ENCODE assay signal across 16 cellular contexts in the genomic region with DNA sequence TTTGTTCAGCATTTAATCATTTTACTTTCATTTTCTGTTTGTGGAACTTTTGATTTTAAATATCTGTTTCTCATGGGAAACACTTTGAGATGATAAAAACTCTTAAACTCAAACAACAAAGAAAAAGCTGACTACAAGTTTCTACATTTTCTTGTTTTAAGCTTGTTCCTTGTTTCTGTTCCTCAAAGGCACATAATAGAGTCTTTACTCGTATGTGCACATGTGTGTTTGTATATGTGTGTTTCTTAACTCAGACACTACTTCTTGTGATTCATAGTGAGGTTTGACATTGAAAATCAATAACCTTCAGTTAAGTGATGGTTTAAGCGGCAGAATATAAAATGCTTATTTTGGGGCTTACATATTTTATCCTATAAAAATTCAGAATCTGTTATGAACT.
"Had no signal": no experiment of that assay in that cellular context is flagged by ENCODE, and none has a peak within 500 bp of the region (broad histone marks: within the 10 kb centered on the region; RNA-seq: fewer than 3 reads in every experiment).

No MANE protein-coding gene starts in this region.

- H3K9me3 ChIP-seq: gastroesophageal sphincter, pancreas, suprapubic skin, upper lobe of left lung had no signal

- H3K27me3 Mint-ChIP-seq: activated CD8-positive, alpha-beta memory T cell treated with anti-CD3 and anti-CD28 coated beads, Interleukin-2, amount 10 ng/mL, durations not matched to agents 7 days and 5 days; activated naive CD8-positive, alpha-beta T cell; activated T-cell treated with anti-CD3 and anti-CD28 coated beads, Interleukin-2, amount 50 U/mL, for 24 hours had no signal

- H3K4me1 Mint-ChIP-seq: activated CD8-positive, alpha-beta memory T cell treated with anti-CD3 and anti-CD28 coated beads, Interleukin-2, amount 10 ng/mL, durations not matched to agents 7 days and 5 days had no signal

- H3K4me3 Mint-ChIP-seq: activated CD8-positive, alpha-beta memory T cell treated with anti-CD3 and anti-CD28 coated beads, Interleukin-2, amount 10 ng/mL, durations not matched to agents 7 days and 5 days; activated naive CD8-positive, alpha-beta T cell; activated T-cell treated with anti-CD3 and anti-CD28 coated beads, Interleukin-2, amount 50 U/mL, for 24 hours had no signal

- DNase-seq: activated CD4-positive, alpha-beta T cell treated with anti-CD3 and anti-CD28 coated beads for 1 hour; activated CD4-positive, alpha-beta T cell treated with anti-CD3 and anti-CD28 coated beads, Interleukin-2, amount 50 U/mL, for 48 hours; activated CD8-positive, alpha-beta memory T cell treated with anti-CD3 and anti-CD28 coated beads, Interleukin-2, amount 10 ng/mL, durations not matched to agents 7 days and 5 days; activated effector memory CD4-positive, alpha-beta T cell treated with Interleukin-2 at 50 U/mL for 16 hours; activated T-cell treated with anti-CD3 and anti-CD28 coated beads, Interleukin-2, amount 50 U/mL, for 24 hours; aorta; kidney glomerular epithelial cell; pancreas; stimulated activated CD4-positive, alpha-beta T cell treated with anti-CD3 and anti-CD28 coated beads, Interleukin-2, amount 100 ng/mL, for 48 hours; stimulated activated naive CD4-positive, alpha-beta T cell treated with Interleukin-2 at 50 U/mL for 16 hours; upper lobe of left lung had no signal

- FAIRE-seq: endothelial cell of umbilical vein had no signal

- H3K36me3 ChIP-seq: cardiac muscle cell, gastroesophageal sphincter, pancreas, suprapubic skin, upper lobe of left lung had no signal

- H3K36me3 Mint-ChIP-seq: activated CD8-positive, alpha-beta memory T cell treated with anti-CD3 and anti-CD28 coated beads, Interleukin-2, amount 10 ng/mL, durations not matched to agents 7 days and 5 days; activated naive CD8-positive, alpha-beta T cell had no signal

- H3K4me3 ChIP-seq: cardiac muscle cell, gastroesophageal sphincter, pancreas, suprapubic skin, upper lobe of left lung had no signal

- H3K27ac ChIP-seq: cardiac muscle cell, gastroesophageal sphincter, pancreas, suprapubic skin, upper lobe of left lung had no signal

- H3K9me3 Mint-ChIP-seq: activated T-cell treated with anti-CD3 and anti-CD28 coated beads, Interleukin-2, amount 50 U/mL, for 24 hours had no signal

- H3K4me1 ChIP-seq: gastroesophageal sphincter, pancreas, suprapubic skin, upper lobe of left lung had no signal

- H3K27ac Mint-ChIP-seq: activated CD8-positive, alpha-beta memory T cell treated with anti-CD3 and anti-CD28 coated beads, Interleukin-2, amount 10 ng/mL, durations not matched to agents 7 days and 5 days; activated naive CD8-positive, alpha-beta T cell; activated T-cell treated with anti-CD3 and anti-CD28 coated beads, Interleukin-2, amount 50 U/mL, for 24 hours had no signal

- H3K27me3 ChIP-seq: cardiac muscle cell, gastroesophageal sphincter, pancreas, suprapubic skin, upper lobe of left lung had no signal
